In genomic region chr19:49930483-49931011, GRCh38 we compare ENCODE assay signal across 8 cellular contexts. TPM values are rescaled to one million over a fixed set of nuclear protein-coding genes. Genes with fewer than 3 reads are reported as not detected.
DNase-seq lines count a peak whose midpoint lies in the region; ATAC-seq and TF ChIP-seq lines count a peak whose summit lies in the region.

No MANE protein-coding gene starts in this region.

- no peaks in the 10 kb centered on the region for H3K9me3 ChIP-seq in adrenal gland (replicated peaks in 1 of 3)
- no peaks in the 10 kb centered on the region for H3K9me3 ChIP-seq in vagina

- 14 to 49% (median 44%) methylated on average over 8 to 15 of the region's 15 CpGs for WGBS in adrenal gland, 4 donors

- H3K4me1 ChIP-seq in adrenal gland (replicated peaks in 1 of 2) (peaks cover 16 to 24% of the 10 kb centered on the region in 2 donors), vagina (peaks cover 20% of the 10 kb centered on the region)

- H3K4me3 ChIP-seq in adrenal gland (peak overlapping the region in 1 of 4 donors; percentile 86), vagina (peak overlapping the region; percentile 68 to 99)

- intact Hi-C loops in Right ventricle myocardium superior (cut with DNase I) (no loop called here), cardiac septum (cut with DNase I) (loop anchor here (10.0 kb wide), 1 partner anchor 204 kb away; no protein-coding TSS in a partner anchor), adrenal gland (cut with DNase I) (no loop called here), vagina (cut with DNase I) (no loop called here)

- no peak for ATAC-seq in Right ventricle myocardium superior (ENCODE audit: poor library complexity)
- peak; percentile 6 for ATAC-seq in left lobe of liver
- no peak for ATAC-seq in HG03196 (IDR thresholded peaks at IDR 0.05; ENCODE audit: unreplicated experiment)
- no peak for ATAC-seq in GM19328 (IDR thresholded peaks at IDR 0.05; ENCODE audit: unreplicated experiment)

- peaks cover 0 to 12% of the 10 kb centered on the region in 2 donors for H3K36me3 ChIP-seq in adrenal gland (replicated peaks in 1 of 2)
- peaks cover 0 to 6% of the 10 kb centered on the region in 2 donors for H3K36me3 ChIP-seq in vagina

- DNase-seq in Right ventricle myocardium superior (peak; percentile 55), cardiac septum (ENCODE audit: low spot score) (no peak), adrenal gland (peak; percentile 69 to 84 (median 76)), left lobe of liver (ENCODE audit: low spot score) (no peak), vagina (ENCODE audit: extremely low spot score in 2 of 2) (no peak), AML-193 (lab: John Stamatoyannopoulos, UW) (no peak)

- no peak for TF ChIP-seq CTCF in adrenal gland (IDR thresholded peaks at IDR 0.05)
- TF ChIP-seq CTCF in vagina (IDR thresholded peaks at IDR 0.05) = no peak

- H3K27ac ChIP-seq in adrenal gland (peak overlapping the region; percentile 79 to 97 (median 96)), vagina (no peak overlapping the region)

- peak in 1 of 2 donors; percentile 6 for TF ChIP-seq POLR2A in adrenal gland (IDR thresholded peaks at IDR 0.05)
- no peak for TF ChIP-seq POLR2A in vagina (IDR thresholded peaks at IDR 0.05)

- H3K27me3 ChIP-seq in adrenal gland = no peaks in the 10 kb centered on the region
- no peaks in the 10 kb centered on the region for H3K27me3 ChIP-seq in vagina

RNA-seq across cellular contexts. Expression of gene NUP62, which starts 1.2 kb away (rescaled TPM):
- total RNA-seq in Right ventricle myocardium superior (28.2 TPM), cardiac septum (26.8 TPM), adrenal gland (10 to 100 TPM; 29.3 to 71.8 (median 56.1) TPM), left lobe of liver (24.4 TPM), vagina (38.5 TPM)
- polyA plus RNA-seq in adrenal gland = 10 to 100 TPM; 26.4 to 47.8 (median 31.9) TPM

RNA-seq across cellular contexts. Expression of gene ATF5, which starts 1.5 kb away (rescaled TPM):
- 7.2 TPM for total RNA-seq in Right ventricle myocardium superior
- total RNA-seq in cardiac septum = 10.6 TPM
- 100 to 1,000 TPM in 1 of 8 donors, 10 to 100 TPM in 7; 16.2 to 103 (median 48.7) TPM for total RNA-seq in adrenal gland
- polyA plus RNA-seq in adrenal gland = 100 to 1,000 TPM in 1 of 3 donors, 10 to 100 TPM in 2; 67.3 to 114 (median 95.7) TPM
- 787 TPM for total RNA-seq in left lobe of liver
- total RNA-seq in vagina = 5.6 TPM

RNA-seq across cellular contexts. Expression of gene SIGLEC11, which starts 30.4 kb away (rescaled TPM):
- total RNA-seq in Right ventricle myocardium superior (0.75 TPM), cardiac septum (0.27 TPM), adrenal gland (100 to 1,000 TPM in 2 of 8 donors, 10 to 100 TPM in 6; 11.7 to 140 (median 53.6) TPM), left lobe of liver (1.3 TPM), vagina (4.4 TPM)
- polyA plus RNA-seq in adrenal gland = 10 to 100 TPM; 11.2 to 27.6 (median 20.9) TPM

RNA-seq across cellular contexts. Expression of gene IL4I1, which starts 33.9 kb away (rescaled TPM):
- total RNA-seq in Right ventricle myocardium superior = not detected
- total RNA-seq in cardiac septum = 1.2 TPM
- total RNA-seq in adrenal gland = 1 to 10 TPM in 5 of 8 donors, under 1 TPM in 3; 0.18 to 2.1 (median 1.2) TPM
- polyA plus RNA-seq in adrenal gland = 1 to 10 TPM in 2 of 3 donors, under 1 TPM in 1; 0.33 to 3.2 (median 2.1) TPM
- total RNA-seq in left lobe of liver = 0.13 TPM
- not detected for total RNA-seq in vagina

RNA-seq across cellular contexts. Expression of gene TBC1D17, which starts 53.0 kb away (rescaled TPM):
- 46.0 TPM for total RNA-seq in Right ventricle myocardium superior
- total RNA-seq in cardiac septum = 48.0 TPM
- total RNA-seq in adrenal gland = 100 to 1,000 TPM in 1 of 8 donors, 10 to 100 TPM in 7; 33.5 to 103 (median 51.4) TPM
- polyA plus RNA-seq in adrenal gland = 100 to 1,000 TPM in 2 of 3 donors, 10 to 100 TPM in 1; 22.4 to 198 (median 113) TPM
- total RNA-seq in left lobe of liver = 31.7 TPM
- total RNA-seq in vagina = 34.9 TPM

Comparison
In these comparisons a context has a peak if more than half of its experiments do, and no peak if none do; other contexts are left out.
1. DNase-seq: peak in Right ventricle myocardium superior (single experiment) and adrenal gland (7 of 7); none in cardiac septum (single experiment), left lobe of liver (single experiment), vagina (0 of 2) and AML-193 (0 of 2).